1 cellular context compared by ENCODE assay signal in the genomic region with DNA sequence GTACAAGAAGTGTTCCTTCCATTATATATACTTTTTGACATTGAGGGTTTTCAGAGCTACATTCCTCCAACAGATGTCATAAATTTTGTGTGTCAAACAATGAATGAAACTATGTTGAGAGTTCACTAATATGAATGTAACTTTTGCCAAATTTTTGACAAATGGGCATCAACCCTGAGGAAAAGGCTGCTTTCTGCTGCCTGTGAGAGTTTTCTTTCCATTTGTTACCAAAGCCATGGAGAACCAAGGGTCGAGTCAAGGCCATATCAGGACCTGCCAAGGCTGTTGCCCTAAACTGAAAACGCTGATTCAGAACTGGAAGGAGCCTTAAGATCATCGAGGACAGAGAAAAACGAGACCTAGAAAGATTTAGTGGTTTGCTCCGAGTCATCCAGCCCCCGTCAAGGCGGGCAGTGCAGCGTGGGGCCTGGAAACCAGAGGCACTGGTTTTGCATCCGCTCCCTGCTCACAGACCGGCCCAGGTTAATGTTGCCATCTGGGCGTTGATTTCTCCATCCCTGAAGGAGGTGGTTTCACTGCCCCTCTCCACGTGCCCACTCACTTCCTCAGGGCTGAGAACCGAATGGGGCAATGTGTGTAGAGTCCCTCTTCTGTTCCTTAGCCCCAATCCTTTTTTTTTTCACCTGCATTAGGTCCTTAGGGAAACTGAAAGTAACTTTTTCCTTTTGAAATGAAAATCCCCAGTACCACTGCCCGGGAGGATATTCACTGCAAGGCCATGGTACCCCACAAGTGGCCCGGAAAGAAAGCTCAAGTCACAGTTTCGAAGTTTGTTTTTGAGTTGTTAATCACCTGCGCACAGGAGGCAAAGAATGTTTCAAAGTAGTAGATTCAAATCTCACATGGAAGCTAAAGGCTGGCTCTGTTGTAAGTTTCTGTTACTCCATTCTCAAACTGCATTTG.
TF ChIP-seq lines count a peak whose summit lies in the region.

No MANE protein-coding gene starts in this region.

TF ChIP-seq in K562, 482 proteins besides CTCF, POLR2A, EP300 and RAD21 (continues in another document):
- peak; percentile 45 for TF ChIP-seq MEIS2 (IDR thresholded peaks at IDR 0.05; ENCODE audit: partially characterized antibody)
- peak; percentile 29; the same call in 1 of the 2 replicates for TF ChIP-seq MAFK (IDR thresholded peaks at IDR 0.05; ENCODE audit: low read length)
- TF ChIP-seq HMG20A (CRISPR knock-in tag; conservative IDR thresholded peaks at IDR 0.05): no peak
- no peak for TF ChIP-seq CHD7 (IDR thresholded peaks at IDR 0.05; ENCODE audit: low read depth, low read length)
- 0 out of 2 replicates have a peak, but pooled peaks have one; percentile 28 for TF ChIP-seq L3MBTL2 (IDR thresholded peaks at IDR 0.05)
- no peak for TF ChIP-seq PTTG1 (tag; IDR thresholded peaks at IDR 0.05; ENCODE audit: low read depth)
- TF ChIP-seq ZNF316 (IDR thresholded peaks at IDR 0.05): peak; percentile 83
- 0 out of 2 replicates have a peak, but pooled peaks have one; percentile 10 for TF ChIP-seq ARID1B (IDR thresholded peaks at IDR 0.05)
- TF ChIP-seq ZC3H4 (CRISPR knock-in tag; IDR thresholded peaks at IDR 0.05; ENCODE audit: borderline replicate concordance): no peak
- no peak for TF ChIP-seq PPARD (CRISPR knock-in tag; IDR thresholded peaks at IDR 0.05)
- 0 out of 4 replicates have a peak, but pooled peaks of 1 of the 2 experiments have one; percentile 23 for TF ChIP-seq UBTF (IDR thresholded peaks at IDR 0.05; ENCODE audit: borderline replicate concordance in 1 of 2, low read depth in 2 of 2, low read length in 2 of 2)
- peak; percentile 42 for TF ChIP-seq NFE2 (IDR thresholded peaks at IDR 0.05; ENCODE audit: low read depth)
- TF ChIP-seq C11orf30 (IDR thresholded peaks at IDR 0.05; ENCODE audit: low read depth): peak; percentile 70; the same call in 1 of the 2 replicates
- no peak for TF ChIP-seq MEF2D (tag; conservative IDR thresholded peaks at IDR 0.05; ENCODE audit: low read depth)
- TF ChIP-seq E2F4 (CRISPR knock-in tag; IDR thresholded peaks at IDR 0.05; ENCODE audit: low read depth): no peak
- TF ChIP-seq, protein P1, sequence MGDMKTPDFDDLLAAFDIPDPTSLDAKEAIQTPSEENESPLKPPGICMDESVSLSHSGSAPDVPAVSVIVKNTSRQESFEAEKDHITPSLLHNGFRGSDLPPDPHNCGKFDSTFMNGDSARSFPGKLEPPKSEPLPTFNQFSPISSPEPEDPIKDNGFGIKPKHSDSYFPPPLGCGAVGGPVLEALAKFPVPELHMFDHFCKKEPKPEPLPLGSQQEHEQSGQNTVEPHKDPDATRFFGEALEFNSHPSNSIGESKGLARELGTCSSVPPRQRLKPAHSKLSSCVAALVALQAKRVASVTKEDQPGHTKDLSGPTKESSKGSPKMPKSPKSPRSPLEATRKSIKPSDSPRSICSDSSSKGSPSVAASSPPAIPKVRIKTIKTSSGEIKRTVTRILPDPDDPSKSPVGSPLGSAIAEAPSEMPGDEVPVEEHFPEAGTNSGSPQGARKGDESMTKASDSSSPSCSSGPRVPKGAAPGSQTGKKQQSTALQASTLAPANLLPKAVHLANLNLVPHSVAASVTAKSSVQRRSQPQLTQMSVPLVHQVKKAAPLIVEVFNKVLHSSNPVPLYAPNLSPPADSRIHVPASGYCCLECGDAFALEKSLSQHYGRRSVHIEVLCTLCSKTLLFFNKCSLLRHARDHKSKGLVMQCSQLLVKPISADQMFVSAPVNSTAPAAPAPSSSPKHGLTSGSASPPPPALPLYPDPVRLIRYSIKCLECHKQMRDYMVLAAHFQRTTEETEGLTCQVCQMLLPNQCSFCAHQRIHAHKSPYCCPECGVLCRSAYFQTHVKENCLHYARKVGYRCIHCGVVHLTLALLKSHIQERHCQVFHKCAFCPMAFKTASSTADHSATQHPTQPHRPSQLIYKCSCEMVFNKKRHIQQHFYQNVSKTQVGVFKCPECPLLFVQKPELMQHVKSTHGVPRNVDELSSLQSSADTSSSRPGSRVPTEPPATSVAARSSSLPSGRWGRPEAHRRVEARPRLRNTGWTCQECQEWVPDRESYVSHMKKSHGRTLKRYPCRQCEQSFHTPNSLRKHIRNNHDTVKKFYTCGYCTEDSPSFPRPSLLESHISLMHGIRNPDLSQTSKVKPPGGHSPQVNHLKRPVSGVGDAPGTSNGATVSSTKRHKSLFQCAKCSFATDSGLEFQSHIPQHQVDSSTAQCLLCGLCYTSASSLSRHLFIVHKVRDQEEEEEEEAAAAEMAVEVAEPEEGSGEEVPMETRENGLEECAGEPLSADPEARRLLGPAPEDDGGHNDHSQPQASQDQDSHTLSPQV (IDR thresholded peaks at IDR 0.05): peak; percentile 58
- 0 out of 2 replicates have a peak, but pooled peaks have one; percentile 11 for TF ChIP-seq CXXC5 (CRISPR knock-in tag; IDR thresholded peaks at IDR 0.05)
